Comparison of ENCODE assay signal across 22 cellular contexts in genomic region chr1:34360574-34360973, GRCh38.
DNase-seq lines count a peak whose midpoint lies in the region; ATAC-seq and TF ChIP-seq lines count a peak whose summit lies in the region.
"Had no signal": no experiment of that assay in that cellular context is flagged by ENCODE, and none has a peak within 500 bp of the region (broad histone marks: within the 10 kb centered on the region; RNA-seq: fewer than 3 reads in every experiment).

No MANE protein-coding gene starts in this region.

- intact Hi-C loops in body of pancreas (cut with DNase I) (no loop called here), psoas muscle (cut with DNase I) (no loop called here)

- H3K9me3 ChIP-seq in body of pancreas: no peaks in the 10 kb centered on the region
- no peaks in the 10 kb centered on the region for H3K9me3 ChIP-seq in psoas muscle
- H3K9me3 ChIP-seq: A549; BLaER1 treated with 17β-estradiol and CSF1 and Interleukin-3, amounts not matched to agents 10 nM and 100 nM; esophagus squamous epithelium; prostate gland had no signal

- H3K27ac ChIP-seq in body of pancreas: no peak overlapping the region
- H3K27ac ChIP-seq in psoas muscle: no peak overlapping the region
- H3K27ac ChIP-seq: A549; BLaER1 treated with 17β-estradiol and CSF1 and Interleukin-3, amounts not matched to agents 10 nM and 100 nM; esophagus squamous epithelium; neural progenitor cell; prostate gland had no signal

- H3K4me3 ChIP-seq in body of pancreas (no peak overlapping the region), psoas muscle (no peak overlapping the region)
- H3K4me3 ChIP-seq: A549; BLaER1 treated with 17β-estradiol and CSF1 and Interleukin-3, amounts not matched to agents 10 nM and 100 nM; esophagus squamous epithelium; neural progenitor cell; prostate gland; smooth muscle cell had no signal

- DNase-seq in Daoy (ENCODE audit: low read depth) (peak; percentile 64), body of pancreas (no peak), psoas muscle (no peak), NCI-H1436 (lab: John Stamatoyannopoulos, UW) (no peak)
- DNase-seq: activated CD4-positive, alpha-beta T cell treated with anti-CD3 and anti-CD28 coated beads, Interleukin-2, amount 50 U/mL, for 48 hours; activated naive CD4-positive, alpha-beta T cell treated with Interleukin-2 at 50 U/mL for 16 hours; activated T-cell treated with anti-CD3 and anti-CD28 coated beads, Interleukin-2, amount 50 U/mL, for 1 hour; effector CD4-positive, alpha-beta T cell; esophagus squamous epithelium; left ventricle myocardium superior; NCI-H1436 treated with DMSO at 0.1 percent for 48 hours; NCI-H774; stimulated activated CD4-positive, alpha-beta T cell treated with anti-CD3 and anti-CD28 coated beads, Interleukin-4, amount 100 ng/mL, for 1 hour had no signal

- TF ChIP-seq CTCF in body of pancreas (IDR thresholded peaks at IDR 0.05) (no peak), psoas muscle (IDR thresholded peaks at IDR 0.05) (no peak)

- H3K4me1 ChIP-seq in body of pancreas (no peaks in the 10 kb centered on the region), psoas muscle (no peaks in the 10 kb centered on the region)
- H3K4me1 ChIP-seq: A549, prostate gland had no signal

- no peaks in the 10 kb centered on the region for H3K36me3 ChIP-seq in body of pancreas (replicated peaks in 1 of 2; ENCODE audit: insufficient read depth in 1 of 2, low read depth in 2 of 2)
- H3K36me3 ChIP-seq in psoas muscle (ENCODE audit: insufficient read depth in 1 of 2, low read depth in 1 of 2): no peaks in the 10 kb centered on the region
- H3K36me3 ChIP-seq: BLaER1 treated with 17β-estradiol and CSF1 and Interleukin-3, amounts not matched to agents 10 nM and 100 nM; esophagus squamous epithelium; neural progenitor cell; prostate gland had no signal

- ATAC-seq in GM19463 (IDR thresholded peaks at IDR 0.05; ENCODE audit: unreplicated experiment) (peak; percentile 55), HG03460 (IDR thresholded peaks at IDR 0.05; ENCODE audit: unreplicated experiment) (peak; percentile 56), body of pancreas (peak; percentile 48), GM21390 (IDR thresholded peaks at IDR 0.05; ENCODE audit: unreplicated experiment) (no peak), psoas muscle (no peak), SK-N-SH treated with all-trans-retinoic acid at 6 μM for 48 hours (no peak)
- ATAC-seq: A549, left ventricle myocardium superior had no signal

- TF ChIP-seq POLR2A in body of pancreas (IDR thresholded peaks at IDR 0.05): no peak

- 55 to 70% methylated on average over 3 of the region's 3 CpGs for WGBS in body of pancreas, 2 donors
- WGBS in psoas muscle, 3 donors: 77 to 86% (median 84%) methylated on average over 3 of the region's 3 CpGs

- H3K27me3 ChIP-seq in body of pancreas (no peaks in the 10 kb centered on the region), psoas muscle (ENCODE audit: insufficient read depth in 3 of 3, low read length in 2 of 3) (peaks cover 0 to 16% (median 4%) of the 10 kb centered on the region in 3 donors)
- H3K27me3 ChIP-seq: BLaER1 treated with 17β-estradiol and CSF1 and Interleukin-3, amounts not matched to agents 10 nM and 100 nM; neural progenitor cell had no signal

TF ChIP-seq in SK-N-SH treated with all-trans-retinoic acid at 6 μM for 48 hours, 23 proteins besides CTCF, POLR2A, EP300 and RAD21:
- TF ChIP-seq, protein P1, sequence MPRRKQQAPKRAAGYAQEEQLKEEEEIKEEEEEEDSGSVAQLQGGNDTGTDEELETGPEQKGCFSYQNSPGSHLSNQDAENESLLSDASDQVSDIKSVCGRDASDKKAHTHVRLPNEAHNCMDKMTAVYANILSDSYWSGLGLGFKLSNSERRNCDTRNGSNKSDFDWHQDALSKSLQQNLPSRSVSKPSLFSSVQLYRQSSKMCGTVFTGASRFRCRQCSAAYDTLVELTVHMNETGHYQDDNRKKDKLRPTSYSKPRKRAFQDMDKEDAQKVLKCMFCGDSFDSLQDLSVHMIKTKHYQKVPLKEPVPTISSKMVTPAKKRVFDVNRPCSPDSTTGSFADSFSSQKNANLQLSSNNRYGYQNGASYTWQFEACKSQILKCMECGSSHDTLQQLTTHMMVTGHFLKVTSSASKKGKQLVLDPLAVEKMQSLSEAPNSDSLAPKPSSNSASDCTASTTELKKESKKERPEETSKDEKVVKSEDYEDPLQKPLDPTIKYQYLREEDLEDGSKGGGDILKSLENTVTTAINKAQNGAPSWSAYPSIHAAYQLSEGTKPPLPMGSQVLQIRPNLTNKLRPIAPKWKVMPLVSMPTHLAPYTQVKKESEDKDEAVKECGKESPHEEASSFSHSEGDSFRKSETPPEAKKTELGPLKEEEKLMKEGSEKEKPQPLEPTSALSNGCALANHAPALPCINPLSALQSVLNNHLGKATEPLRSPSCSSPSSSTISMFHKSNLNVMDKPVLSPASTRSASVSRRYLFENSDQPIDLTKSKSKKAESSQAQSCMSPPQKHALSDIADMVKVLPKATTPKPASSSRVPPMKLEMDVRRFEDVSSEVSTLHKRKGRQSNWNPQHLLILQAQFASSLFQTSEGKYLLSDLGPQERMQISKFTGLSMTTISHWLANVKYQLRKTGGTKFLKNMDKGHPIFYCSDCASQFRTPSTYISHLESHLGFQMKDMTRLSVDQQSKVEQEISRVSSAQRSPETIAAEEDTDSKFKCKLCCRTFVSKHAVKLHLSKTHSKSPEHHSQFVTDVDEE (CRISPR knock-in tag; IDR thresholded peaks at IDR 0.05): no peak
- TF ChIP-seq ZNF8 (CRISPR knock-in tag; IDR thresholded peaks at IDR 0.05) (no peak), ZNF565 (CRISPR knock-in tag; conservative IDR thresholded peaks at IDR 0.05; ENCODE audit: low read depth) (no peak), ARNTL (CRISPR knock-in tag; IDR thresholded peaks at IDR 0.05; ENCODE audit: borderline replicate concordance, low read depth) (no peak), ZC3H10 (CRISPR knock-in tag; IDR thresholded peaks at IDR 0.05) (no peak), POU6F1 (CRISPR knock-in tag; IDR thresholded peaks at IDR 0.05; ENCODE audit: borderline replicate concordance, low read depth) (no peak)

Comparison
In these comparisons a context has a peak if more than half of its experiments do, and no peak if none do; other contexts are left out.
1. ATAC-seq: peak in GM19463 (single experiment), HG03460 (single experiment) and body of pancreas (single experiment); none in GM21390 (single experiment), psoas muscle (0 of 4) and SK-N-SH treated with all-trans-retinoic acid at 6 μM for 48 hours (single experiment).